8 cellular contexts compared by ENCODE assay signal in the genomic region with DNA sequence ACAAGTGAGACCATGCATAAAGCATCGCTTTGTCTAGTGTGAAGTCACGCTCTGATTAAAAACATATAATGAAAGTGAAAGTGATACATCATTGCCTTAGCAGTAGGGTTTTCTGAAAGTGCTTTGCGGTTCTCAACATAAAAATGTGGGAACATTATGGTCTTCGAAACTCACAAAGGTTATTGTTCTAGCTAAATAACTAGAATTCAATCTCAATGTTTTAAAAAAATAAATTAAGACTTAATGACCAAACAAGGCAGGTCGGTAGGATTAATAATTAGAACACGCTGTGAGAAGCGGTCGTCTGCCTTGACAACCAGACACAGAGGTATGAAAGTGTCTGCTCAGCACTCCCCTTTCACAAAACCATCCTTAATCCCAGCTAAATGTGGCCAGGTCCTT. TPM values are rescaled to one million over a fixed set of nuclear protein-coding genes. Genes with fewer than 3 reads are reported as not detected.
DNase-seq lines count a peak whose midpoint lies in the region; ATAC-seq and TF ChIP-seq lines count a peak whose summit lies in the region.

No MANE protein-coding gene starts in this region.

- H3K36me3 Mint-ChIP-seq in chondrocyte (ENCODE audit: low read depth): no peaks in the 10 kb centered on the region

- peak overlapping the region in 1 of 10 donors; percentile 37 for H3K27ac ChIP-seq in heart right ventricle

- DNase-seq in heart right ventricle: no peak
- no peak for DNase-seq in Right ventricle myocardium superior
- DNase-seq in NCI-H2196 (lab: John Stamatoyannopoulos, UW; ENCODE audit: unreplicated experiment): peak; percentile 62
- no peak for DNase-seq in chondrocyte (ENCODE audit: low spot score)
- peak; percentile 12 for DNase-seq in pons (ENCODE audit: low spot score)
- DNase-seq in SW 1271 (lab: John Stamatoyannopoulos, UW): no peak
- no peak for DNase-seq in head of caudate nucleus

- peaks cover 9% of the 10 kb centered on the region for H3K4me1 Mint-ChIP-seq in chondrocyte (ENCODE audit: low read depth)

- intact Hi-C loops in heart right ventricle (cut with DNase I) (loop anchor here in 2 of 10 donors (5.0 to 10.0 kb wide), 2 partner anchors 42 to 194 kb away; a partner anchor contains a TSS), Right ventricle myocardium superior (cut with DNase I) (no loop called here), head of caudate nucleus (cut with DNase I) (no loop called here)

- TF ChIP-seq CTCF in heart right ventricle (IDR thresholded peaks at IDR 0.05) (no peak), chondrocyte (IDR thresholded peaks at IDR 0.05) (no peak)

- no peaks in the 10 kb centered on the region for H3K36me3 ChIP-seq in heart right ventricle

- H3K27me3 Mint-ChIP-seq in chondrocyte (ENCODE audit: low read depth): peaks cover 2% of the 10 kb centered on the region

- peaks cover 0 to 9% (median 0%) of the 10 kb centered on the region in 11 donors for H3K9me3 ChIP-seq in heart right ventricle

- H3K4me1 ChIP-seq in heart right ventricle: no peaks in the 10 kb centered on the region

- peak overlapping the region; percentile 67 for H3K27ac Mint-ChIP-seq in chondrocyte (ENCODE audit: unreplicated experiment)

- no peak for ATAC-seq in heart right ventricle
- no peak for ATAC-seq in Right ventricle myocardium superior (ENCODE audit: poor library complexity)
- peak; percentile 92 for ATAC-seq in HG02798 (IDR thresholded peaks at IDR 0.05; ENCODE audit: poor library complexity, unreplicated experiment)

- WGBS in heart right ventricle, 2 donors: 64 to 76% methylated on average over 8 of the region's 8 CpGs

- peaks cover 6% of the 10 kb centered on the region for H3K9me3 Mint-ChIP-seq in chondrocyte (ENCODE audit: low read depth)

- H3K27me3 ChIP-seq in heart right ventricle: no peaks in the 10 kb centered on the region

- H3K4me3 Mint-ChIP-seq in chondrocyte (ENCODE audit: unreplicated experiment): peak overlapping the region; percentile 65

- H3K4me3 ChIP-seq in heart right ventricle: peak overlapping the region in 6 of 10 donors; percentile 19 to 45 (median 31)

RNA-seq across cellular contexts. Expression of a gene that starts 42.2 kb away (rescaled TPM):
- total RNA-seq in heart right ventricle: under 1 TPM in 5 of 10 donors, not detected in 5; 0.04 to 0.28 (median 0.12) TPM
- under 1 TPM; 0.04 to 0.15 TPM for polyA plus RNA-seq in heart right ventricle
- total RNA-seq in Right ventricle myocardium superior: not detected
- not detected in 3 replicates for total RNA-seq in chondrocyte

Comparison
In these comparisons a context has a peak if more than half of its experiments do, and no peak if none do; other contexts are left out.
1. DNase-seq: peak in NCI-H2196 (single experiment) and pons (single experiment); none in heart right ventricle (0 of 2), Right ventricle myocardium superior (single experiment), chondrocyte (single experiment), SW 1271 (0 of 2) and head of caudate nucleus (0 of 42).